Comparison of ENCODE assay signal across 8 cellular contexts in genomic region chr3:184248454-184249411, GRCh38. TPM values are rescaled to one million over a fixed set of nuclear protein-coding genes. Genes with fewer than 3 reads are reported as not detected.
DNase-seq lines count a peak whose midpoint lies in the region; ATAC-seq and TF ChIP-seq lines count a peak whose summit lies in the region.

TSS of gene ALG3 (minus strand) at chr3:184248962. CDS start at chr3:184248940, 22 bp downstream.

- TF ChIP-seq POLR2A in tibial nerve (IDR thresholded peaks at IDR 0.05), result peak; percentile 28 to 36

- 0 to 1% methylated on average over 35 to 38 of the region's 49 CpGs for WGBS in tibial nerve, 2 donors

- peak within 1 kb of the TSS; percentile 93 to 99 (median 95) for H3K4me3 Mint-ChIP-seq in T-cell

- no peaks in the 10 kb centered on the region for H3K27me3 ChIP-seq in HAP-1 (ENCODE audit: low read depth)
- no peaks in the 10 kb centered on the region for H3K27me3 ChIP-seq in adipocyte (replicated peaks; ENCODE audit: control insufficient read depth, insufficient read depth, low read length)
- no peaks in the 10 kb centered on the region for H3K27me3 ChIP-seq in tibial nerve

- POLR2A ChIA-PET in T-cell (lab: Charles Lee), result no interaction called here

- peak within 1 kb of the TSS; percentile 95 for H3K4me3 ChIP-seq in HAP-1
- peak within 1 kb of the TSS; percentile 98 for H3K4me3 ChIP-seq in adipocyte (ENCODE audit: low read length)
- peak within 1 kb of the TSS; percentile 64 to 76 (median 74) for H3K4me3 ChIP-seq in tibial nerve

- H3K4me1 Mint-ChIP-seq in T-cell, result peaks cover 9 to 23% (median 15%) of the 10 kb centered on the region in 3 donors

- in situ Hi-C loops in G401 (cut with HindIII; ENCODE audit: low sequenced_read_pairs) (no loop called here), HAP-1 (cut with MboI; ENCODE audit: low sequenced_read_pairs) (no loop called here)

- peak in 1 of 2 donors; percentile 81 for TF ChIP-seq EP300 in tibial nerve (IDR thresholded peaks at IDR 0.05)

- CTCF ChIA-PET in T-cell (lab: Charles Lee), result interaction anchor here in 1 of 2 donors (1.0 to 1.4 kb wide), 2 partner anchors 20 to 45 kb away, joined by 3 to 14 read pairs; partner anchors contain the start of gene VWA5B2

- H3K4me1 ChIP-seq in HAP-1, result peaks cover 6% of the 10 kb centered on the region
- H3K4me1 ChIP-seq in adipocyte (ENCODE audit: control insufficient read depth, insufficient read depth, low read length), result peaks cover 10% of the 10 kb centered on the region
- peaks cover 0 to 26% (median 6%) of the 10 kb centered on the region in 4 donors for H3K4me1 ChIP-seq in tibial nerve

- peak in 1 of 5 experiments; percentile 8 for TF ChIP-seq CTCF in tibial nerve (IDR thresholded peaks at IDR 0.05)

- peak; percentile 50 to 62 (median 58) for ATAC-seq in T-cell (replicated peaks in 1 of 4)

- peak; percentile 81 for DNase-seq in G401 (ENCODE audit: low spot score)
- peak; percentile 72 to 92 for DNase-seq in HAP-1 (ENCODE audit: low spot score in 2 of 2)
- DNase-seq in NAMALWA (ENCODE audit: low spot score), result peak; percentile 90
- peak; percentile 60 to 88 (median 80) for DNase-seq in T-cell
- peak; percentile 95 for DNase-seq in adipocyte (ENCODE audit: low read depth)
- peak; percentile 90 for DNase-seq in cardiac septum (ENCODE audit: low spot score)
- peak; percentile 61 for DNase-seq in pons (ENCODE audit: low spot score)
- DNase-seq in tibial nerve (ENCODE audit: low spot score in 2 of 2), result peak; percentile 63 to 84

- intact Hi-C loops in cardiac septum (cut with DNase I), result loop anchor here (1.0 to 5.0 kb wide), 7 partner anchors 51 to 351 kb away; partner anchors contain the start of genes ABCC5, ABCF3, AP2M1 and DVL3

- no peaks in the 10 kb centered on the region for H3K9me3 ChIP-seq in HAP-1
- H3K9me3 ChIP-seq in adipocyte (ENCODE audit: control insufficient read depth, low read length), result no peaks in the 10 kb centered on the region
- H3K9me3 ChIP-seq in tibial nerve, result no peaks in the 10 kb centered on the region

- H3K9me3 Mint-ChIP-seq in T-cell, result no peaks in the 10 kb centered on the region

- no peaks in the 10 kb centered on the region for H3K27me3 Mint-ChIP-seq in T-cell

- peaks cover 19% of the 10 kb centered on the region for H3K36me3 ChIP-seq in HAP-1 (replicated peaks)
- peaks cover 19% of the 10 kb centered on the region for H3K36me3 ChIP-seq in adipocyte (ENCODE audit: control insufficient read depth, insufficient read depth, low read length, severe bottlenecking)
- H3K36me3 ChIP-seq in tibial nerve, result peaks cover 0 to 24% (median 4%) of the 10 kb centered on the region in 3 donors

- H3K27ac Mint-ChIP-seq in T-cell, result peak within 1 kb of the TSS; percentile 97 to 98

- peaks cover 16% of the 10 kb centered on the region for H3K36me3 Mint-ChIP-seq in T-cell

- peak within 1 kb of the TSS; percentile 44 to 86 (median 82) for H3K27ac ChIP-seq in tibial nerve

- peak within 1 kb of the TSS; percentile 95 for H3K9ac ChIP-seq in adipocyte (ENCODE audit: low read length)

RNA-seq across cellular contexts. Expression of gene ALG3, which starts in this region (rescaled TPM):
- total RNA-seq in G401 (2014; rRNA removed; shearing (Covaris generic)), result 24.8 and 32.4 TPM in 2 replicates
- total RNA-seq in T-cell (10 to 100 TPM; 18.7 to 43.1 (median 39.9) TPM), cardiac septum (14.1 TPM), tibial nerve (10 to 100 TPM; 38.9 to 79.5 (median 58.7) TPM)

Comparison
In these comparisons a context has a peak if more than half of its experiments do, and no peak if none do; other contexts are left out.
1. Peak in every context shown above with its lines: DNase-seq, ATAC-seq, H3K4me3 ChIP-seq and H3K27ac ChIP-seq.